Comparison of ENCODE assay signal across 9 cellular contexts in the genomic region with DNA sequence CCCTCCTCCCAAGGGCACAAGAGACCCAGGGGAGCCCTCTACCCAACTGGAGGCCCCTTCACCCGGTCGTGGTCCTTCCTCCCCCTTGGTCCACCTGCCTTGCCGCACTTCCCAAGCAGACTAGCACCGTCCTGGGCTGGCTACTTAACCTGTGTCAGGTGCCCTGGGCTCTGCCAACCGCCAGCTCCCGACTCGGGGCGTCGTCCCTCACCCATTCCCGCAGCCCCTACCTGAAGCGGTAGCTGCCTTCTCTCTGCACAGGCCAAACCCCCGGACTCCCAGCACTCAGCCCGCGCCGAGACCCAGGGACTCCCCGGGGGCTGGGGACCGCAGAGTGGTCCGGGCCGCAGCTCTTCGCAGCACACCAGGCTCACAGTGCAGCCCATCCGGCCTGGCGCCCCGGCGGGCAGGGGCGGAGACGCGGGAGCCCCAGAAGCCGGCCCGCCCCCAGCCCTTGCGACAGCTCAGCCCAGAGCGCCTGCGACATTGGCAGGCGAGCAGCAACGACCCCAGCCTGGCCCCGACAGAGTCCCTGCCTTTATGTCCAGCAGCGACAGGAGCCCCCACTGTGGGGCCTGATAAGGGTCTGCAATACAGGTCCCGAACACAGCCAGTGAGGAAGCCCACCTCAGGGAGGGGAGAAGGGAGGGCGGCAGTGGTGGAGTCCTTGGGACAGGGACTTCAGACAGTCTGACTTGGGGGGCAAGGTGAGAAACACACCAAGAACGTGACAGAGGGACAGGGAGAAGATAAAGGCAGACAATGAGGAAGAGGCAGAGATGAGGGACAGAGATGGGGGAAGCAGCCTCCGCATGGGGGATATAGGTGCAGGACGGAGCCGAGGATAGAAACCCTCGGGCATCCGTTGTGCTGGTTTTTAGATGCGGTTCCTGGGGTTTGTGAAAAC. TPM values are rescaled to one million over a fixed set of nuclear protein-coding genes. Genes with fewer than 3 reads are reported as not detected.
DNase-seq lines count a peak whose midpoint lies in the region; ATAC-seq and TF ChIP-seq lines count a peak whose summit lies in the region.
"Had no signal": no experiment of that assay in that cellular context is flagged by ENCODE, and none has a peak within 500 bp of the region (broad histone marks: within the 10 kb centered on the region; RNA-seq: fewer than 3 reads in every experiment).

No MANE protein-coding gene starts in this region.

- POLR2A ChIA-PET in Caco-2 (lab: Charles Lee): no interaction called here

- ATAC-seq in GM21529 (IDR thresholded peaks at IDR 0.05; ENCODE audit: unreplicated experiment): peak; percentile 3
- peak; percentile 4 for ATAC-seq in memory B cell (ENCODE audit: low read depth)

- no peaks in the 10 kb centered on the region for H3K27me3 ChIP-seq in Caco-2 (replicated peaks; ENCODE audit: control insufficient read depth, insufficient read depth, low read length)

- H3K4me3 Mint-ChIP-seq in activated naive CD8-positive, alpha-beta T cell: peak overlapping the region; percentile 79
- H3K4me3 Mint-ChIP-seq in memory B cell (peak overlapping the region; percentile 74), Caco-2 (ENCODE audit: unreplicated experiment) (no peak overlapping the region), chondrocyte (ENCODE audit: unreplicated experiment) (no peak overlapping the region)

- H3K9me3 ChIP-seq in Caco-2: no peaks in the 10 kb centered on the region

- CTCF ChIA-PET in Caco-2 (lab: Charles Lee): interaction anchor here (1.0 to 1.5 kb wide), 5 partner anchors 35 to 248 kb away, joined by 3 to 32 read pairs (median 5); no protein-coding TSS in a partner anchor

- no peaks in the 10 kb centered on the region for H3K36me3 ChIP-seq in Caco-2 (ENCODE audit: control insufficient read depth, insufficient read depth, low read length)

- BruUV-seq in Caco-2 (replicated peaks; lab: Mats Ljungman, UMichigan): no TSS peak

- no peaks in the 10 kb centered on the region for H3K27me3 Mint-ChIP-seq in activated naive CD8-positive, alpha-beta T cell
- H3K27me3 Mint-ChIP-seq in memory B cell (peaks cover 5% of the 10 kb centered on the region), Caco-2 (ENCODE audit: insufficient read depth, unreplicated experiment) (peaks cover 6% of the 10 kb centered on the region), chondrocyte (ENCODE audit: low read depth) (peaks cover 9% of the 10 kb centered on the region)

- peaks cover 10% of the 10 kb centered on the region for H3K4me1 Mint-ChIP-seq in activated naive CD8-positive, alpha-beta T cell (ENCODE audit: low read depth)
- H3K4me1 Mint-ChIP-seq in memory B cell (peaks cover 3% of the 10 kb centered on the region), Caco-2 (ENCODE audit: low read depth, unreplicated experiment) (no peaks in the 10 kb centered on the region), chondrocyte (ENCODE audit: low read depth) (peaks cover 17% of the 10 kb centered on the region)

- no peaks in the 10 kb centered on the region for H3K9me3 Mint-ChIP-seq in activated naive CD8-positive, alpha-beta T cell (ENCODE audit: low read depth)
- H3K9me3 Mint-ChIP-seq in memory B cell (no peaks in the 10 kb centered on the region), Caco-2 (ENCODE audit: unreplicated experiment) (no peaks in the 10 kb centered on the region), chondrocyte (ENCODE audit: low read depth) (no peaks in the 10 kb centered on the region)

- H3K4me1 ChIP-seq in Caco-2: 0 out of 2 replicates have a peak, but pooled peaks cover 5% of the 10 kb centered on the region

- no peak overlapping the region for H3K27ac Mint-ChIP-seq in activated naive CD8-positive, alpha-beta T cell
- peak overlapping the region; percentile 38 for H3K27ac Mint-ChIP-seq in memory B cell
- H3K27ac Mint-ChIP-seq in Caco-2 (ENCODE audit: unreplicated experiment): no peak overlapping the region
- H3K27ac Mint-ChIP-seq in chondrocyte (ENCODE audit: unreplicated experiment): no peak overlapping the region

- intact Hi-C loops in Caco-2 (cut with micrococcal nuclease; ENCODE audit: unreplicated experiment): loop anchor here (1.0 to 2.0 kb wide), 4 partner anchors 24 to 249 kb away; no protein-coding TSS in a partner anchor

- TF ChIP-seq CTCF in Caco-2 (IDR thresholded peaks at IDR 0.05; ENCODE audit: insufficient read depth in 1 of 2, low read depth in 1 of 2, low read length in 1 of 2, severe bottlenecking in 1 of 2, unreplicated experiment in 1 of 2) (no peak), chondrocyte (IDR thresholded peaks at IDR 0.05) (no peak)

- H3K4me3 ChIP-seq in Caco-2 (ENCODE audit: low read depth, low read length): no peak overlapping the region

- no peaks in the 10 kb centered on the region for H3K36me3 Mint-ChIP-seq in activated naive CD8-positive, alpha-beta T cell
- H3K36me3 Mint-ChIP-seq in memory B cell: no peaks in the 10 kb centered on the region
- H3K36me3 Mint-ChIP-seq in Caco-2 (ENCODE audit: insufficient read depth, unreplicated experiment): no peaks in the 10 kb centered on the region
- no peaks in the 10 kb centered on the region for H3K36me3 Mint-ChIP-seq in chondrocyte (ENCODE audit: low read depth)

- peak; percentile 5 for DNase-seq in AG20443 (ENCODE audit: low spot score)
- no peak for DNase-seq in memory B cell (ENCODE audit: low spot score in 2 of 2)
- no peak for DNase-seq in EL
- DNase-seq in Caco-2: no peak
- no peak for DNase-seq in chondrocyte (ENCODE audit: low spot score)
- DNase-seq in AG08396 (ENCODE audit: low spot score): no peak

RNA-seq across cellular contexts. Expression of a gene that starts 31.0 kb away (rescaled TPM):
- total RNA-seq in Caco-2 (2022) (16.1 and 16.9 TPM in 2 replicates), chondrocyte (227 to 272 TPM (median 249 TPM) in 3 replicates)

RNA-seq across cellular contexts. Expression of a gene that starts 35.2 kb away (rescaled TPM):
- total RNA-seq in Caco-2 (2022) (not detected in 2 replicates), chondrocyte (not detected in 3 replicates)
- total RNA-seq: kidney epithelial cell had no signal

Comparison
In these comparisons a context has a peak if more than half of its experiments do, and no peak if none do; other contexts are left out.
1. H3K4me3 Mint-ChIP-seq: peak in activated naive CD8-positive, alpha-beta T cell (single experiment) and memory B cell (single experiment); none in Caco-2 (single experiment) and chondrocyte (single experiment).
2. RNA of a gene that starts 31.0 kb away (total RNA-seq): 227 to 272 TPM in chondrocyte; 16.1 to 16.9 TPM in Caco-2; every median in the first group is over 10 times any median in the second.